In the genomic region with DNA sequence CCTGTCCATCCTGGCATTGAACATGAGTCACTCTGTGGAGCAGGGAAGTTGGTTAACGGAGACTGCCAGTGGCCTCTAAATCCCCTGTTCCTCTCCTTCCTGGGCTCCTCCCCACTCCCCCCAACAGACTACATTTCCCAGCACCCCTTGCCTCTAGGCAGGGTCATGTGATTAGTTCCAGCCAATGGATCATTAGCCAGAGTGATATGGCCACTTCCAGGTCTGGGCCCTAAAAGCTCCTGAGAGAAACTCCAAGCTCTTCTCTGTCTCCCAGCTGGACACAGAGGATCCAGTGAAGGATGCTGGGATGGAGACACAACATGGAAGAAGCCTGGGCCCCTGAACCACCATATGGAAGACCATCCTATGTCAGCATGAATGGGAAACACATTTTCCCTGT, we compare ENCODE assay signal across 11 cellular contexts. TPM values are rescaled to one million over a fixed set of nuclear protein-coding genes. Genes with fewer than 3 reads are reported as not detected.
DNase-seq lines count a peak whose midpoint lies in the region; ATAC-seq, FAIRE-seq and TF ChIP-seq lines count a peak whose summit lies in the region.
"Had no signal": no experiment of that assay in that cellular context is flagged by ENCODE, and none has a peak within 500 bp of the region (broad histone marks: within the 10 kb centered on the region; RNA-seq: fewer than 3 reads in every experiment).

No MANE protein-coding gene starts in this region.

- FAIRE-seq in pancreas (lab: Jason Lieb, UNC), result no peak

- no peaks in the 10 kb centered on the region for H3K36me3 ChIP-seq in pancreas
- H3K36me3 ChIP-seq: tibial nerve had no signal

- no peak for ATAC-seq in pancreas
- ATAC-seq in naive thymus-derived CD8-positive, alpha-beta T cell, result no peak

- H3K9me3 ChIP-seq in pancreas, result no peaks in the 10 kb centered on the region

- no peaks in the 10 kb centered on the region for H3K4me1 ChIP-seq in pancreas
- H3K4me1 ChIP-seq: tibial nerve had no signal

- TF ChIP-seq CTCF in pancreas (IDR thresholded peaks at IDR 0.05), result no peak
- no peak for TF ChIP-seq CTCF in coronary artery (IDR thresholded peaks at IDR 0.05)

- H3K36me3 Mint-ChIP-seq in naive thymus-derived CD8-positive, alpha-beta T cell, result peaks cover 0 to under 1% (median 0%) of the 10 kb centered on the region in 3 donors

- H3K4me1 Mint-ChIP-seq in naive thymus-derived CD8-positive, alpha-beta T cell, result no peaks in the 10 kb centered on the region

- H3K27ac Mint-ChIP-seq in naive thymus-derived CD8-positive, alpha-beta T cell, result no peak overlapping the region

- H3K27ac ChIP-seq in pancreas (no peak overlapping the region), coronary artery (no peak overlapping the region)
- H3K27ac ChIP-seq: tibial nerve, VCaP had no signal

- POLR2A ChIA-PET in naive thymus-derived CD8-positive, alpha-beta T cell (lab: Charles Lee), result no interaction called here

- H3K9me3 Mint-ChIP-seq in naive thymus-derived CD8-positive, alpha-beta T cell, result peaks cover 0 to 9% (median 2%) of the 10 kb centered on the region in 9 donors

- H3K4me3 ChIP-seq in pancreas (no peak overlapping the region), coronary artery (no peak overlapping the region)
- H3K4me3 ChIP-seq: tibial nerve had no signal

- H3K27me3 Mint-ChIP-seq in naive thymus-derived CD8-positive, alpha-beta T cell, result peaks cover 0 to 10% (median 8%) of the 10 kb centered on the region in 5 donors

- H3K4me3 Mint-ChIP-seq in naive thymus-derived CD8-positive, alpha-beta T cell, result no peak overlapping the region

- WGBS in pancreas, 2 donors, result 92 to 97% methylated on average over 1 of the region's 1 CpG

- no peaks in the 10 kb centered on the region for H3K27me3 ChIP-seq in pancreas
- H3K27me3 ChIP-seq: tibial nerve had no signal

- DNase-seq in 8988T (peak; percentile 46), ELF-1 (ENCODE audit: low read depth, low spot score) (peak; percentile 56), NCI-H2171 treated with DMSO at 0.1 percent for 48 hours (lab: John Stamatoyannopoulos, UW) (peak; percentile 54), dermis blood vessel endothelial cell (peak; percentile 17), pancreas (no peak), mesenteric fat pad (ENCODE audit: low spot score) (no peak), coronary artery (ENCODE audit: low spot score) (no peak)
- no peak for DNase-seq in naive thymus-derived CD8-positive, alpha-beta T cell
- DNase-seq: NCI-H1105 treated with DMSO at 0.1 percent for 48 hours had no signal

- intact Hi-C loops in pancreas (cut with DNase I), result no loop called here

RNA-seq across cellular contexts. Expression of a gene that starts 54.4 kb away (rescaled TPM):
- total RNA-seq in dermis blood vessel endothelial cell (under 0.01 and 0.19 TPM in 2 replicates), pancreas (1 to 10 TPM in 1 of 6 donors, under 1 TPM in 5; 0.09 to 1.3 (median 0.54) TPM), mesenteric fat pad (not detected)
- under 1 TPM; 0.30 to 0.40 TPM for polyA plus RNA-seq in pancreas
- not detected for total RNA-seq in naive thymus-derived CD8-positive, alpha-beta T cell
- not detected for polyA plus RNA-seq in naive thymus-derived CD8-positive, alpha-beta T cell

Comparison
In these comparisons a context has a peak if more than half of its experiments do, and no peak if none do; other contexts are left out.
1. DNase-seq: peak in 8988T (single experiment), ELF-1 (single experiment), NCI-H2171 treated with DMSO at 0.1 percent for 48 hours (single experiment) and dermis blood vessel endothelial cell (single experiment); none in pancreas (0 of 6), mesenteric fat pad (single experiment), naive thymus-derived CD8-positive, alpha-beta T cell (0 of 10) and coronary artery (single experiment).